Comparison of ENCODE assay signal across 19 cellular contexts in the genomic region with DNA sequence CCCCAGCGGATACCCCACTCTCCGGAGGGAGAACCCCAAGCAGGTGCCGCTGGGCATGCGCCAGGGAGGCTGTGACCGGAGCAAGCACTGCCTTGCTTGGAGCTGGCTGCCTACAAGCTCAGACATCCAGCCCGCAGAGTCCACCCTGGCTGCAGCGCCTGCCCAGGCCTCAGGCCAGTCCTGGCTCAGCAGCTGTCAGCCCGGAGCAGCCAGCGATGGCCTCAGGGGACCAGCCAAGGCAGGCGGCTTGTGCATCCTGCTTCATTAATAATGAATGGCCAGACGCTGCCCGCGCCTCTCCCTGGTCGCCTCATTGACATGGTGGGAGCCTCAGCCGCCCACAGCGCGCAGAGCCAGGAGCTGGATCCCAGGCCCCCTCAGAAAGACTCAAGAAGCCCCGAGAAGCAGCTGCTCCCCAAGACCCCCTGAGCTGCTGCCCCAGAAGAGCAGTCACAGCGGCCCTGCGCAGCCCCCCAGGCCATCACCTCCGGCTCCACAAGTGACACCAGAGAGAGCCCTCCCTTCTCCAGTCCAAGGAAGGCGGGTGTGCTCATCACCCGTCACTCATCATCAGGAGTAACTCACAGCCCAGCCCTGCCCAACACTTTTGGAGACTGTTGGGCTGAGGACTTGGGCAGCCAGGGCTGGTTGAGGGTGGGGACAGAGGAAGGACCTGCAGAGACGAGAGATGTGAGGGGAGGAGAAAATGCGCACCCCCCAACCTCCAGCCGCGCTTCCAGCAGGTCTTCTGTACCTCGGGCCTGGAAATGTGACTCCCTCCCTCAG.
"Had no signal": no experiment of that assay in that cellular context is flagged by ENCODE, and none has a peak within 500 bp of the region (broad histone marks: within the 10 kb centered on the region; RNA-seq: fewer than 3 reads in every experiment).

No MANE protein-coding gene starts in this region.

- H3K36me3 Mint-ChIP-seq: brain had no signal

- H3K4me1 ChIP-seq: gastrocnemius medialis, suprapubic skin, transverse colon, vagina had no signal

- H3K27ac Mint-ChIP-seq: activated B cell treated with CpG ODN at 0.5 μM for 24 hours; activated CD4-positive, alpha-beta memory T cell treated with anti-CD3 and anti-CD28 coated beads for 36 hours; nephron had no signal

- ATAC-seq: esophagus mucosa; gastrocnemius medialis; stimulated activated naive CD8-positive, alpha-beta T cell treated with anti-CD3 and anti-CD28 coated beads, Interleukin-15, amount 100 ng/mL, for 72 hours had no signal

- H3K4me3 Mint-ChIP-seq: activated B cell treated with CpG ODN at 0.5 μM for 24 hours; activated CD4-positive, alpha-beta memory T cell treated with anti-CD3 and anti-CD28 coated beads for 36 hours; brain; immature natural killer cell; nephron; stimulated activated naive CD8-positive, alpha-beta T cell treated with anti-CD3 and anti-CD28 coated beads, Interleukin-15, amount 100 ng/mL, for 72 hours had no signal

- H3K9me3 Mint-ChIP-seq: activated B cell treated with CpG ODN at 0.5 μM for 24 hours; activated CD4-positive, alpha-beta memory T cell treated with anti-CD3 and anti-CD28 coated beads for 36 hours; immature natural killer cell; nephron; stimulated activated naive CD8-positive, alpha-beta T cell treated with anti-CD3 and anti-CD28 coated beads, Interleukin-15, amount 100 ng/mL, for 72 hours had no signal

- H3K9me3 ChIP-seq: gastrocnemius medialis, suprapubic skin, transverse colon, vagina had no signal

- H3K27me3 ChIP-seq: suprapubic skin, transverse colon, vagina had no signal

- H3K36me3 ChIP-seq: gastrocnemius medialis, suprapubic skin, transverse colon, vagina had no signal

- H3K27me3 Mint-ChIP-seq: activated B cell treated with CpG ODN at 0.5 μM for 24 hours; activated CD4-positive, alpha-beta memory T cell treated with anti-CD3 and anti-CD28 coated beads for 36 hours; brain; stimulated activated naive CD8-positive, alpha-beta T cell treated with anti-CD3 and anti-CD28 coated beads, Interleukin-15, amount 100 ng/mL, for 72 hours had no signal

- H3K4me3 ChIP-seq: coronary artery, gastrocnemius medialis, suprapubic skin, transverse colon, vagina had no signal

- DNase-seq: activated B cell treated with CpG ODN at 0.5 μM for 24 hours; activated CD4-positive, alpha-beta memory T cell treated with anti-CD3 and anti-CD28 coated beads for 36 hours; activated CD4-positive, alpha-beta T cell treated with anti-CD3 and anti-CD28 coated beads for 4 hours; activated naive CD4-positive, alpha-beta T cell treated with Interleukin-2 at 50 U/mL for 16 hours; activated T-cell treated with anti-CD3 and anti-CD28 coated beads for 4 hours; central memory CD4-positive, alpha-beta T cell; gastrocnemius medialis; immature natural killer cell; kidney glomerular epithelial cell; mesendoderm; stimulated activated CD4-positive, alpha-beta T cell treated with anti-CD3 and anti-CD28 coated beads, Interleukin-2, amount 100 ng/mL, for 24 hours; stimulated activated naive CD8-positive, alpha-beta T cell treated with anti-CD3 and anti-CD28 coated beads, Interleukin-15, amount 100 ng/mL, for 72 hours; transverse colon had no signal

- H3K27ac ChIP-seq: coronary artery, gastrocnemius medialis, suprapubic skin, transverse colon, vagina had no signal

- H3K4me1 Mint-ChIP-seq: activated B cell treated with CpG ODN at 0.5 μM for 24 hours had no signal
